In genomic region chr17:75856062-75856681, GRCh38 we compare ENCODE assay signal across 8 cellular contexts. TPM values are rescaled to one million over a fixed set of nuclear protein-coding genes. Genes with fewer than 3 reads are reported as not detected.
A peak's percentile ranks its signal among the peaks of the same experiment; 100 is the strongest.
DNase-seq lines count a peak whose midpoint lies in the region; ATAC-seq and TF ChIP-seq lines count a peak whose summit lies in the region.

No MANE protein-coding gene starts in this region.

- ATAC-seq in HG03103 (IDR thresholded peaks at IDR 0.05; ENCODE audit: low read depth, unreplicated experiment), result peak; percentile 15
- ATAC-seq in T-cell (replicated peaks in 1 of 4), result peak in 3 of 4 experiments; percentile 22 to 39 (median 37)

- H3K4me3 ChIP-seq in fibroblast of pulmonary artery (replicated peaks; ENCODE audit: low read depth, low read length), result peak overlapping the region; percentile 90

- H3K27me3 Mint-ChIP-seq in T-cell (no peaks in the 10 kb centered on the region), osteocyte (ENCODE audit: unreplicated experiment) (no peaks in the 10 kb centered on the region)

- DNase-seq in NCI-H2107 treated with DMSO at 0.1 percent for 48 hours (lab: John Stamatoyannopoulos, UW; ENCODE audit: unreplicated experiment), result peak; percentile 30
- DNase-seq in NCI-H2107 (lab: John Stamatoyannopoulos, UW), result no peak
- no peak for DNase-seq in T-cell
- DNase-seq in fibroblast of pulmonary artery (ENCODE audit: low read depth), result no peak
- no peak for DNase-seq in osteocyte (ENCODE audit: extremely low spot score, unreplicated experiment)
- DNase-seq in NCI-H187 treated with DMSO at 0.1 percent for 48 hours (lab: John Stamatoyannopoulos, UW), result no peak
- DNase-seq in NCI-H1105 (lab: John Stamatoyannopoulos, UW), result no peak

- H3K4me1 Mint-ChIP-seq in T-cell, result peaks cover 34 to 45% (median 35%) of the 10 kb centered on the region in 3 donors
- peaks cover 24% of the 10 kb centered on the region for H3K4me1 Mint-ChIP-seq in osteocyte (ENCODE audit: unreplicated experiment)

- H3K36me3 Mint-ChIP-seq in T-cell, result peaks cover 3% of the 10 kb centered on the region
- H3K36me3 Mint-ChIP-seq in osteocyte (ENCODE audit: unreplicated experiment), result peaks cover 9% of the 10 kb centered on the region

- POLR2A ChIA-PET in T-cell (lab: Charles Lee), result interaction anchor here (1.1 to 1.6 kb wide), 5 partner anchors 9 to 79 kb away, joined by 3 to 7 read pairs (median 6); no protein-coding TSS in a partner anchor

- CTCF ChIA-PET in T-cell (lab: Charles Lee), result interaction anchor here in 1 of 2 donors (1.1 to 2.4 kb wide), 12 partner anchors 9 to 108 kb away, joined by 4 to 33 read pairs (median 9); partner anchors contain the start of genes GALK1 and TRIM65

- no peaks in the 10 kb centered on the region for H3K9me3 Mint-ChIP-seq in T-cell
- H3K9me3 Mint-ChIP-seq in osteocyte (ENCODE audit: unreplicated experiment), result no peaks in the 10 kb centered on the region

- H3K27ac Mint-ChIP-seq in T-cell (peak overlapping the region; percentile 88 to 91), osteocyte (ENCODE audit: unreplicated experiment) (peak overlapping the region; percentile 86)

- TF ChIP-seq CTCF in fibroblast of pulmonary artery (IDR thresholded peaks at IDR 0.05; ENCODE audit: low read length, missing control alignments) (no peak), osteocyte (IDR thresholded peaks at IDR 0.05) (no peak)

- H3K4me3 Mint-ChIP-seq in T-cell (no peak overlapping the region), osteocyte (ENCODE audit: unreplicated experiment) (no peak overlapping the region)

RNA-seq across cellular contexts. Expression of gene WBP2, which starts 1.0 kb away (rescaled TPM):
- 100 to 1,000 TPM in 3 of 5 donors, 10 to 100 TPM in 2; 91.4 to 158 (median 138) TPM for total RNA-seq in T-cell
- 83.1 and 88.2 TPM in 2 replicates for total RNA-seq in osteocyte

RNA-seq across cellular contexts. Expression of gene UNC13D, which starts 12.0 kb away (rescaled TPM):
- total RNA-seq in T-cell (100 to 1,000 TPM; 148 to 191 (median 180) TPM), osteocyte (3.3 and 3.6 TPM in 2 replicates)

RNA-seq across cellular contexts. Expression of gene TRIM47, which starts 22.2 kb away (rescaled TPM):
- total RNA-seq in T-cell, result 10 to 100 TPM in 3 of 5 donors, 1 to 10 TPM in 2; 2.6 to 24.6 (median 18.3) TPM
- 33.3 and 40.2 TPM in 2 replicates for total RNA-seq in osteocyte

RNA-seq across cellular contexts. Expression of gene TRIM65, which starts 40.6 kb away (rescaled TPM):
- 10 to 100 TPM; 22.1 to 52.2 (median 45.9) TPM for total RNA-seq in T-cell
- total RNA-seq in osteocyte, result 26.3 and 26.9 TPM in 2 replicates

RNA-seq across cellular contexts. Expression of gene MRPL38, which starts 48.5 kb away (rescaled TPM):
- total RNA-seq in T-cell (100 to 1,000 TPM; 116 to 170 (median 144) TPM), osteocyte (71.1 and 73.6 TPM in 2 replicates)

Comparison
In these comparisons a context has a peak if more than half of its experiments do, and no peak if none do; other contexts are left out.
1. RNA of gene UNC13D, which starts 12.0 kb away (total RNA-seq): 148 to 191 TPM in T-cell; 3.3 to 3.6 TPM in osteocyte; every median in the first group is over 10 times any median in the second.